17 cellular contexts compared by ENCODE assay signal in genomic region chr11:80621871-80622270, GRCh38.
"Had no signal": no experiment of that assay in that cellular context is flagged by ENCODE, and none has a peak within 500 bp of the region (broad histone marks: within the 10 kb centered on the region; RNA-seq: fewer than 3 reads in every experiment).

No MANE protein-coding gene starts in this region.

- H3K27me3 Mint-ChIP-seq: central memory CD8-positive, alpha-beta T cell; natural killer cell treated with Interleukin-12 subunit alpha and Interleukin-12 subunit beta and Interleukin-15 and Interleukin-18, amount 100 ng/mL, for 72 hours; type B pancreatic cell had no signal

- H2AFZ ChIP-seq: neural progenitor cell had no signal

- H3K27ac ChIP-seq: dorsolateral prefrontal cortex, esophagus squamous epithelium, neural progenitor cell, ovary had no signal

- H3K27ac Mint-ChIP-seq: natural killer cell treated with Interleukin-12 subunit alpha and Interleukin-12 subunit beta and Interleukin-15 and Interleukin-18, amount 100 ng/mL, for 72 hours; neural progenitor cell; type B pancreatic cell had no signal

- H3K36me3 ChIP-seq: esophagus squamous epithelium, neural progenitor cell, ovary had no signal

- H3K27me3 ChIP-seq: dorsolateral prefrontal cortex, esophagus squamous epithelium, neural progenitor cell, ovary had no signal

- H3K4me1 Mint-ChIP-seq: central memory CD8-positive, alpha-beta T cell had no signal

- H3K9me3 Mint-ChIP-seq: neural progenitor cell, type B pancreatic cell had no signal

- H3K4me1 ChIP-seq: esophagus squamous epithelium, neural progenitor cell had no signal

- DNase-seq: cortex of kidney; dorsolateral prefrontal cortex; effector CD8-positive, alpha-beta T cell; esophagus squamous epithelium; foreskin fibroblast; hippocampal formation; left ventricle myocardium superior; nucleus accumbens; ovary; right cardiac atrium; small intestine; stimulated activated CD4-positive, alpha-beta T cell treated with anti-CD3 and anti-CD28 coated beads, Interleukin-12 subunit alpha, Interleukin-12 subunit beta, amount 100 ng/mL, for 4 hours; stimulated activated naive CD4-positive, alpha-beta T cell treated with Interleukin-2 at 50 U/mL for 16 hours had no signal

- H3K4me3 ChIP-seq: dorsolateral prefrontal cortex, esophagus squamous epithelium, neural progenitor cell, ovary had no signal

- H3K9me3 ChIP-seq: esophagus squamous epithelium, ovary had no signal

- ATAC-seq: left ventricle myocardium superior; natural killer cell treated with Interleukin-12 subunit alpha and Interleukin-12 subunit beta and Interleukin-15 and Interleukin-18, amount 100 ng/mL, for 72 hours; right cardiac atrium had no signal

- H3K36me3 Mint-ChIP-seq: natural killer cell treated with Interleukin-12 subunit alpha and Interleukin-12 subunit beta and Interleukin-15 and Interleukin-18, amount 100 ng/mL, for 72 hours; neural progenitor cell; type B pancreatic cell had no signal

- H3K4me3 Mint-ChIP-seq: central memory CD8-positive, alpha-beta T cell; natural killer cell treated with Interleukin-12 subunit alpha and Interleukin-12 subunit beta and Interleukin-15 and Interleukin-18, amount 100 ng/mL, for 72 hours; neural progenitor cell; type B pancreatic cell had no signal

- H3K4me2 ChIP-seq: neural progenitor cell had no signal
